In genomic region chr20:2523919-2524434, GRCh38 we compare ENCODE assay signal across 7 cellular contexts. TPM values are rescaled to one million over a fixed set of nuclear protein-coding genes. Genes with fewer than 3 reads are reported as not detected.
DNase-seq lines count a peak whose midpoint lies in the region; ATAC-seq lines count a peak whose summit lies in the region.

No MANE protein-coding gene starts in this region.

- peaks cover 99% of the 10 kb centered on the region for H3K27me3 ChIP-seq in HUES6 (ENCODE audit: control insufficient read depth, insufficient read depth, low read length)
- peaks cover 96% of the 10 kb centered on the region for H3K27me3 ChIP-seq in iPS-20b (ENCODE audit: insufficient read depth, low read length)

- H3K27ac ChIP-seq in HUES6 (ENCODE audit: low read depth, low read length): no peak overlapping the region
- H3K27ac ChIP-seq in iPS-20b (ENCODE audit: low read length): no peak overlapping the region

- H3K4me1 ChIP-seq in HUES6 (ENCODE audit: control insufficient read depth, insufficient read depth, low read length) (0 out of 2 replicates have a peak, but pooled peaks cover 5% of the 10 kb centered on the region), iPS-20b (ENCODE audit: insufficient read depth, low read length) (peaks cover 6% of the 10 kb centered on the region)

- peaks cover 10% of the 10 kb centered on the region for H3K27me3 Mint-ChIP-seq in activated CD8-positive, alpha-beta T cell treated with anti-CD3 and anti-CD28 coated beads, Interleukin-2, amount 10 ng/mL, durations not matched to agents 7 days and 5 days (ENCODE audit: low read depth)
- peaks cover 12% of the 10 kb centered on the region for H3K27me3 Mint-ChIP-seq in stimulated activated naive CD8-positive, alpha-beta T cell treated with anti-CD3 and anti-CD28 coated beads, Interleukin-15, amount 100 ng/mL, for 72 hours

- H3K9me3 ChIP-seq in HUES6 (ENCODE audit: control insufficient read depth, insufficient read depth, low read depth, low read length) (no peaks in the 10 kb centered on the region), iPS-20b (ENCODE audit: insufficient read depth, low read depth, low read length) (no peaks in the 10 kb centered on the region)

- no peaks in the 10 kb centered on the region for H3K9me3 Mint-ChIP-seq in activated CD8-positive, alpha-beta T cell treated with anti-CD3 and anti-CD28 coated beads, Interleukin-2, amount 10 ng/mL, durations not matched to agents 7 days and 5 days (ENCODE audit: insufficient read depth)
- no peaks in the 10 kb centered on the region for H3K9me3 Mint-ChIP-seq in stimulated activated naive CD8-positive, alpha-beta T cell treated with anti-CD3 and anti-CD28 coated beads, Interleukin-15, amount 100 ng/mL, for 72 hours

- peaks cover 26% of the 10 kb centered on the region for H3K4me1 Mint-ChIP-seq in activated CD8-positive, alpha-beta T cell treated with anti-CD3 and anti-CD28 coated beads, Interleukin-2, amount 10 ng/mL, durations not matched to agents 7 days and 5 days (ENCODE audit: low read depth)
- peaks cover 26% of the 10 kb centered on the region for H3K4me1 Mint-ChIP-seq in stimulated activated naive CD8-positive, alpha-beta T cell treated with anti-CD3 and anti-CD28 coated beads, Interleukin-15, amount 100 ng/mL, for 72 hours

- POLR2A ChIA-PET in activated CD8-positive, alpha-beta T cell treated with anti-CD3 and anti-CD28 coated beads, Interleukin-2, amount 10 ng/mL, durations not matched to agents 7 days and 5 days (lab: Charles Lee): interaction anchor here (0.6 to 2.0 kb wide), 5 partner anchors 16 to 333 kb away, joined by 3 to 8 read pairs (median 3); partner anchors contain the start of gene SNRPB

- H3K27ac Mint-ChIP-seq in activated CD8-positive, alpha-beta T cell treated with anti-CD3 and anti-CD28 coated beads, Interleukin-2, amount 10 ng/mL, durations not matched to agents 7 days and 5 days: peak overlapping the region; percentile 86
- H3K27ac Mint-ChIP-seq in stimulated activated naive CD8-positive, alpha-beta T cell treated with anti-CD3 and anti-CD28 coated beads, Interleukin-15, amount 100 ng/mL, for 72 hours: no peak overlapping the region

- H3K9ac ChIP-seq in HUES6 (ENCODE audit: low read length) (no peak overlapping the region), iPS-20b (ENCODE audit: low read depth, low read length) (no peak overlapping the region)

- H3K36me3 Mint-ChIP-seq in activated CD8-positive, alpha-beta T cell treated with anti-CD3 and anti-CD28 coated beads, Interleukin-2, amount 10 ng/mL, durations not matched to agents 7 days and 5 days (ENCODE audit: low read depth): no peaks in the 10 kb centered on the region

- H3K4me3 ChIP-seq in HUES6 (ENCODE audit: low read depth, low read length) (peak overlapping the region; percentile 81), iPS-20b (ENCODE audit: low read length) (peak overlapping the region; percentile 85; the same call in 1 of the 2 replicates)

- no peak for DNase-seq in activated CD8-positive, alpha-beta T cell treated with anti-CD3 and anti-CD28 coated beads, Interleukin-2, amount 10 ng/mL, durations not matched to agents 7 days and 5 days
- DNase-seq in stimulated activated naive CD8-positive, alpha-beta T cell treated with anti-CD3 and anti-CD28 coated beads, Interleukin-15, amount 100 ng/mL, for 72 hours: no peak
- no peak for DNase-seq in epidermal melanocyte (ENCODE audit: insufficient read length, low spot score)
- DNase-seq in NCI-H526 treated with DMSO at 0.1 percent for 48 hours (lab: John Stamatoyannopoulos, UW): no peak
- no peak for DNase-seq in A172 (ENCODE audit: low spot score)

- ATAC-seq in activated CD8-positive, alpha-beta T cell treated with anti-CD3 and anti-CD28 coated beads, Interleukin-2, amount 10 ng/mL, durations not matched to agents 7 days and 5 days: no peak
- ATAC-seq in stimulated activated naive CD8-positive, alpha-beta T cell treated with anti-CD3 and anti-CD28 coated beads, Interleukin-15, amount 100 ng/mL, for 72 hours: no peak

- H3K4me3 Mint-ChIP-seq in activated CD8-positive, alpha-beta T cell treated with anti-CD3 and anti-CD28 coated beads, Interleukin-2, amount 10 ng/mL, durations not matched to agents 7 days and 5 days: peak overlapping the region; percentile 87
- H3K4me3 Mint-ChIP-seq in stimulated activated naive CD8-positive, alpha-beta T cell treated with anti-CD3 and anti-CD28 coated beads, Interleukin-15, amount 100 ng/mL, for 72 hours: peak overlapping the region; percentile 92 to 97

- CTCF ChIA-PET in activated CD8-positive, alpha-beta T cell treated with anti-CD3 and anti-CD28 coated beads, Interleukin-2, amount 10 ng/mL, durations not matched to agents 7 days and 5 days (lab: Charles Lee): interaction anchor here (0.6 to 5.0 kb wide), 26 partner anchors 9 to 616 kb away, joined by 3 to 50 read pairs (median 4); partner anchors contain the start of genes IDH3B, NOP56 and SNRPB

- no peaks in the 10 kb centered on the region for H3K36me3 ChIP-seq in HUES6 (ENCODE audit: control insufficient read depth, insufficient read depth, low read length)
- no peaks in the 10 kb centered on the region for H3K36me3 ChIP-seq in iPS-20b (ENCODE audit: insufficient read depth, low read depth, low read length)

RNA-seq across cellular contexts. Expression of gene TMC2, which starts 12.4 kb away (rescaled TPM):
- not detected for total RNA-seq in activated CD8-positive, alpha-beta T cell treated with anti-CD3 and anti-CD28 coated beads, Interleukin-2, amount 10 ng/mL, durations not matched to agents 7 days and 5 days
- not detected in 2 replicates for total RNA-seq in A172 (2014; rRNA removed; shearing (Covaris generic))

RNA-seq across cellular contexts. Expression of gene ZNF343, which starts 15.3 kb away (rescaled TPM):
- total RNA-seq in activated CD8-positive, alpha-beta T cell treated with anti-CD3 and anti-CD28 coated beads, Interleukin-2, amount 10 ng/mL, durations not matched to agents 7 days and 5 days: 1 to 10 TPM; 8.7 to 9.0 TPM
- total RNA-seq in A172 (2014; rRNA removed; shearing (Covaris generic)): 8.5 and 9.5 TPM in 2 replicates

RNA-seq across cellular contexts. Expression of gene SNRPB, which starts 53.4 kb away (rescaled TPM):
- total RNA-seq in activated CD8-positive, alpha-beta T cell treated with anti-CD3 and anti-CD28 coated beads, Interleukin-2, amount 10 ng/mL, durations not matched to agents 7 days and 5 days: 100 to 1,000 TPM; 338 to 339 TPM
- total RNA-seq in A172 (2014; rRNA removed; shearing (Covaris generic)): 787 and 874 TPM in 2 replicates
